ENCODE assay signal across 8 cellular contexts in genomic region chr6:51934098-51934497, GRCh38.
DNase-seq lines count a peak whose midpoint lies in the region; TF ChIP-seq lines count a peak whose summit lies in the region.

No MANE protein-coding gene starts in this region.

- H3K4me1 ChIP-seq in Loucy (ENCODE audit: insufficient read depth, low read length, poor library complexity, severe bottlenecking) (no peaks in the 10 kb centered on the region), esophagus squamous epithelium (no peaks in the 10 kb centered on the region)

- no peaks in the 10 kb centered on the region for H3F3A ChIP-seq in Loucy (ENCODE audit: low read depth)

- peak; percentile 2 for DNase-seq in ACHN
- peak; percentile 10 for DNase-seq in GM19238 (ENCODE audit: insufficient read length, low spot score)
- peak; percentile 9 for DNase-seq in cerebellar cortex (ENCODE audit: low spot score)
- no peak for DNase-seq in foreskin melanocyte
- DNase-seq in NCI-H1048 (lab: John Stamatoyannopoulos, UW): no peak
- no peak for DNase-seq in NCI-H1694 (lab: John Stamatoyannopoulos, UW)
- DNase-seq in esophagus squamous epithelium (lab: John Stamatoyannopoulos, UW): no peak

- in situ Hi-C loops in ACHN (cut with HindIII; ENCODE audit: low pct_ligation_motif_present, low pct_unique_long_range_greater_than_20kb, low sequenced_read_pairs): no loop called here

- H4K20me1 ChIP-seq in Loucy (ENCODE audit: insufficient read depth, low read length, poor library complexity, severe bottlenecking): no peaks in the 10 kb centered on the region

- WGBS in esophagus squamous epithelium, 2 donors: 59 to 76% methylated on average over 7 of the region's 7 CpGs

- H3K36me3 ChIP-seq in Loucy (ENCODE audit: insufficient read depth, low read length) (no peaks in the 10 kb centered on the region), esophagus squamous epithelium (no peaks in the 10 kb centered on the region)

- no peak overlapping the region for H3K4me2 ChIP-seq in Loucy (ENCODE audit: low read depth, low read length, poor library complexity, severe bottlenecking)

- intact Hi-C loops in esophagus squamous epithelium (cut with DNase I): no loop called here

- no peaks in the 10 kb centered on the region for H3K9me3 ChIP-seq in Loucy (ENCODE audit: insufficient read depth, low read depth, low read length)
- no peaks in the 10 kb centered on the region for H3K9me3 ChIP-seq in esophagus squamous epithelium

- TF ChIP-seq POLR2A in esophagus squamous epithelium (IDR thresholded peaks at IDR 0.05): no peak

- H3K4me3 ChIP-seq in Loucy (ENCODE audit: low read length, poor library complexity, severe bottlenecking): no peak overlapping the region
- H3K4me3 ChIP-seq in esophagus squamous epithelium: no peak overlapping the region

- no peak overlapping the region for H3K27ac ChIP-seq in esophagus squamous epithelium

- peak; percentile 59 for TF ChIP-seq CTCF in Loucy (conservative IDR thresholded peaks at IDR 0.05; ENCODE audit: low read length)
- no peak for TF ChIP-seq CTCF in esophagus squamous epithelium (IDR thresholded peaks at IDR 0.05)

- H3K27me3 ChIP-seq in Loucy (ENCODE audit: insufficient read depth, low read length, poor library complexity, severe bottlenecking): no peaks in the 10 kb centered on the region
- H3K27me3 ChIP-seq in esophagus squamous epithelium: no peaks in the 10 kb centered on the region

- peak overlapping the region; percentile 44; the same call in 1 of the 2 replicates for H2AFZ ChIP-seq in Loucy (ENCODE audit: low read length)

- H3K9me2 ChIP-seq in Loucy (replicated peaks; ENCODE audit: low read depth, low read length): no peaks in the 10 kb centered on the region

- no peak overlapping the region for H3K9ac ChIP-seq in Loucy (ENCODE audit: low read depth, low read length, poor library complexity, severe bottlenecking)

- H3K79me2 ChIP-seq in Loucy (ENCODE audit: insufficient read depth, low read length): no peaks in the 10 kb centered on the region

Comparison
In these comparisons a context has a peak if more than half of its experiments do, and no peak if none do; other contexts are left out.
1. DNase-seq: peak in ACHN (single experiment), GM19238 (single experiment) and cerebellar cortex (single experiment); none in foreskin melanocyte (single experiment), NCI-H1048 (single experiment), NCI-H1694 (single experiment) and esophagus squamous epithelium (single experiment).